Comparison of ENCODE assay signal across 11 cellular contexts in the genomic region with DNA sequence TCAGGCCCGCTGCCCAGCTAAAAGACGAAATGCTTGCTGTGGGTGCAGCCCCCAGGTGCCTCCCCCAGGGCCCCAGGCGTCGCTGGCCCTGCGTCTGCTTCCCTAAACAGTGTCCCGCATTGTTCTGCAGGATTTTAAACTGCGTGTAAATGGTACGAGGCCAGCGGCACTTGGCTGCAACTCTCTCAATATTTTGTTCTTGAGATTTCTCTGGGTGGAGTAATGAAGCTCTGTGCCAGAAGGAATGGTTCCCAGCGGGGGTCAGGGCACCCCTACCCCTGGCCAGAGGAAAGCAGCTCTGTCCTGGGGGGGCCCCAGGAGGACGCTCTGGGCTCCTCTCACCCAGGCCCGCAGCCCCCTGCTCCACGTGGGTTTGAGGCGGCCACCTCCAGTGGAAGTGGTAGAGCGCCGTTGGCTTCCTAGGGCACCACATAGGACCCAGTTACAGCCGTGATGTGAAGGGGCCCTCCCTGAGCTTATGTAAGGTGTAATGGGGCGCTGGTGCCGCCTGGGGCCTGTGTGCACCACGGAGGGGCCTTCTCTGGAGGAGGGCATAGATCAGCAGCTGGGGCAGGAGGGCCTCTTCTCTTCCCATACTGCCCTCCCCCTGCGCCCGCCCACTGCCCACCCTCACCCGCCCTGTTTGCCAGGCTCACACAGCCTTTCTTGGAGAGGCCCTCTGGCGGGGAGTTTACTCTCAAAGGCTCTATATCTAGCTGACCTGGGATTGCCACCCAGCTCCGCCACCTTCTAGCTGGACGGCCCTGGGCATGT. TPM values are rescaled to one million over a fixed set of nuclear protein-coding genes. Genes with fewer than 3 reads are reported as not detected.
DNase-seq lines count a peak whose midpoint lies in the region; FAIRE-seq and TF ChIP-seq lines count a peak whose summit lies in the region.
"Had no signal": no experiment of that assay in that cellular context is flagged by ENCODE, and none has a peak within 500 bp of the region (broad histone marks: within the 10 kb centered on the region; RNA-seq: fewer than 3 reads in every experiment).

No MANE protein-coding gene starts in this region.

- TF ChIP-seq CTCF in LNCaP clone FGC (IDR thresholded peaks at IDR 0.05; ENCODE audit: control insufficient read depth, extremely low read depth, insufficient read depth): no peak
- peak in 1 of 6 experiments; percentile 9 for TF ChIP-seq CTCF in esophagus squamous epithelium (IDR thresholded peaks at IDR 0.05)

- peak overlapping the region in 1 of 2 donors; percentile 34 for H3K9ac ChIP-seq in mucosa of rectum (ENCODE audit: low read depth in 1 of 2, low read length in 2 of 2)

- intact Hi-C loops in esophagus squamous epithelium (cut with DNase I): no loop called here

- H3K9me3 ChIP-seq in esophagus squamous epithelium (no peaks in the 10 kb centered on the region), mucosa of rectum (ENCODE audit: control insufficient read depth in 2 of 2, low read length in 2 of 2) (no peaks in the 10 kb centered on the region), MG63 (no peaks in the 10 kb centered on the region)

- H3K36me3 ChIP-seq in esophagus squamous epithelium (peaks cover 0 to 9% (median 0%) of the 10 kb centered on the region in 3 donors), mucosa of rectum (ENCODE audit: control insufficient read depth in 2 of 2, insufficient read depth in 2 of 2, low read length in 2 of 2) (peaks cover 0 to 5% of the 10 kb centered on the region in 2 donors), MG63 (peaks cover 4% of the 10 kb centered on the region)

- no peak for FAIRE-seq in GM19239 (lab: Jason Lieb, UNC)

- DNase-seq in LNCaP clone FGC (ENCODE audit: low read depth) (no peak), esophagus squamous epithelium (lab: John Stamatoyannopoulos, UW) (no peak), MG63 (no peak), GM19239 (ENCODE audit: insufficient read length, low spot score) (no peak), NCI-H1105 treated with DMSO at 0.1 percent for 48 hours (lab: John Stamatoyannopoulos, UW) (no peak), hepatic stellate cell (ENCODE audit: low spot score) (no peak)
- DNase-seq: activated naive CD8-positive, alpha-beta T cell treated with anti-CD3 and anti-CD28 coated beads for 36 hours; NCI-H1092 treated with DMSO at 0.1 percent for 48 hours had no signal

- H3K27me3 ChIP-seq in esophagus squamous epithelium (no peaks in the 10 kb centered on the region), mucosa of rectum (ENCODE audit: control insufficient read depth in 2 of 2, insufficient read depth in 2 of 2, low read length in 2 of 2) (no peaks in the 10 kb centered on the region), MG63 (no peaks in the 10 kb centered on the region)

- WGBS in esophagus squamous epithelium, 2 donors: 33 to 64% methylated on average over 9 of the region's 26 CpGs

- H3K4me3 ChIP-seq in LNCaP clone FGC (ENCODE audit: low read depth, low read length): peak overlapping the region; percentile 5; the same call in 1 of the 2 replicates
- peak overlapping the region in 2 of 4 donors; percentile 4 to 14 for H3K4me3 ChIP-seq in esophagus squamous epithelium
- H3K4me3 ChIP-seq in mucosa of rectum (ENCODE audit: low read length in 2 of 2): peak overlapping the region; percentile 6 to 41
- no peak overlapping the region for H3K4me3 ChIP-seq in MG63

- H3K27ac ChIP-seq in esophagus squamous epithelium: peak overlapping the region; percentile 52 to 85 (median 82)
- peak overlapping the region; percentile 70 to 81 for H3K27ac ChIP-seq in mucosa of rectum (ENCODE audit: low read depth in 2 of 2, low read length in 2 of 2)
- H3K27ac ChIP-seq in temporal lobe (ENCODE audit: low read depth, low read length): peak overlapping the region; percentile 95

- no peak for TF ChIP-seq POLR2A in esophagus squamous epithelium (IDR thresholded peaks at IDR 0.05)

- H3K4me1 ChIP-seq in esophagus squamous epithelium: peaks cover 18 to 46% (median 22%) of the 10 kb centered on the region in 3 donors
- H3K4me1 ChIP-seq in mucosa of rectum (ENCODE audit: control insufficient read depth in 2 of 2, insufficient read depth in 2 of 2, low read length in 2 of 2): peaks cover 31 to 32% of the 10 kb centered on the region in 2 donors

RNA-seq across cellular contexts. Expression of a gene that starts 19.8 kb away (rescaled TPM):
- total RNA-seq in esophagus squamous epithelium (10 to 100 TPM; 12.2 to 40.1 (median 18.3) TPM), temporal lobe (2.7 TPM)
- 3.0 and 8.5 TPM in 2 replicates for total RNA-seq in MG63 (2014; rRNA removed; shearing (Covaris generic); ENCODE audit: low replicate concordance)

RNA-seq across cellular contexts. Expression of a gene that starts 51.4 kb away (rescaled TPM):
- total RNA-seq in esophagus squamous epithelium: 100 to 1,000 TPM; 208 to 737 (median 262) TPM
- not detected for total RNA-seq in temporal lobe
- total RNA-seq in MG63 (2014; rRNA removed; shearing (Covaris generic); ENCODE audit: low replicate concordance): not detected in 2 replicates
- total RNA-seq: activated naive CD8-positive, alpha-beta T cell treated with anti-CD3 and anti-CD28 coated beads for 36 hours; natural killer cell treated with Interleukin-12 subunit alpha and Interleukin-12 subunit beta and Interleukin-15 and Interleukin-18, amount 100 ng/mL, for 72 hours had no signal

RNA-seq across cellular contexts. Expression of a gene that starts 58.7 kb away (rescaled TPM):
- total RNA-seq in esophagus squamous epithelium (not detected), temporal lobe (not detected)
- not detected in 2 replicates for total RNA-seq in MG63 (2014; rRNA removed; shearing (Covaris generic); ENCODE audit: low replicate concordance)
- total RNA-seq: activated naive CD8-positive, alpha-beta T cell treated with anti-CD3 and anti-CD28 coated beads for 36 hours; natural killer cell treated with Interleukin-12 subunit alpha and Interleukin-12 subunit beta and Interleukin-15 and Interleukin-18, amount 100 ng/mL, for 72 hours had no signal

Comparison
In these comparisons a context has a peak if more than half of its experiments do, and no peak if none do; other contexts are left out.
1. RNA of a gene that starts 51.4 kb away (total RNA-seq): 208 to 737 TPM in esophagus squamous epithelium; not detected in temporal lobe (single experiment) and not detected in MG63; every median in the first group is over 100 times any median in the second.
2. Peak in every context shown above with its lines, with median percentiles within 50 percentile points of each other: H3K27ac ChIP-seq.